1 cellular context compared by ENCODE assay signal in the genomic region with DNA sequence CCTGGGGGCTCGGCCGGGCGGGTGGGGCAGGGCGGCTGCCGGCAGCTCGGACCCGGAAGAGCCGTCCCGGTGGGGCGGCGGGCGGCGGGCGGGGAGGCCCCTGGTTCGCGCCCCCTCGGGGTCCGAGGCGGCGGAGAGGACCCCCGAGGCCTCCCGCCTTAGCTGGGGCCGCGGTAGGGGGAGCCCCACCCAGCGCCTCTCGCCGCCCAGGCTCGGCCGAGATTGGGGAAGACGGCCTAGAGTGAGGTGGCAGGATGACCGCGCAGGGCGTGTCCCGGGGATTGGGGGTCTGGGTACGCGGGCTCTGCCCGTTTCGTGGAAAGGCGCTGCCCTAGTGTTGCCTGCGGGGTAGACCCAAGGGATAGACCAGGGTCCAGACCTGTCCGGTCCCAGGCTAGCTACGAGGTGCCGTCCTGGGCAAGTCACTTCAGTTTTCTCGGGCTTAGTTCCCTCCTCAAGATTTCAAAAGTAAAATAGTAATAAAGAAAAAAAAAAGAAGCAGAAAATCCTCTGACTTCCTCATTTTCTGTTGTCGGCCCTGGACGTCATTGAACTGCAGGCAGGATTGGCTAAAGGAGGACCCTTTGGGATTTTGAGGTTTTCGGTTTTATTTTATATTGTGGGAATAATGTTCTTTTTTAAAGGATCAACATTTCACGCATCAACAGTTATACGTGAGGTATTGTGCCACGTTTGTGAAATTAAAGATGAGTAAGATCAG.
TF ChIP-seq lines count a peak whose summit lies in the region.

No MANE protein-coding gene starts in this region.

TF ChIP-seq in WTC11, 78 proteins besides CTCF, POLR2A, EP300 and RAD21 (continued from another document):
- TF ChIP-seq HMGA2 (CRISPR knock-in tag; IDR thresholded peaks at IDR 0.05): no peak
- 0 out of 2 replicates have a peak, but pooled peaks have one; percentile 39 for TF ChIP-seq MYBL2 (CRISPR knock-in tag; IDR thresholded peaks at IDR 0.05)
TF ChIP-seq in WTC11: peak in this region for 6.
